ENCODE assay signal across 10 cellular contexts in the genomic region with DNA sequence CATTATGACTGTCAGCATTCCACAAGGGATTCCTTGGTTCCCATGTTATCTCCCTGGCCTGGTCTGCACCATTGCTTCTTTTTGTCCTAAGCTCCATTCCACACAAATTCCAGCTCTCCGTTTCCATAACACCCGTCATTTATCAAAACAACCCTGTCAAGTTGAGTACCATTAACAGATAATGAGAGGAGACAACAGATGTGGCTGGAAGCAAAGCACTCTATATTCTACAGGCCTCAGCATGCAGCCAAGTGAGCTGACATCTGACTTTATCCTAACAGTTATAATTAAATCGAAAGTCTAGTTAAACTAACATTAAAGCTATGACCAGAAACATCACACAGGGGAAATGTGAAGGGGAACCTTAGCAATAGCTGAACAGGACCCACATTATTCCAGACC.
DNase-seq lines count a peak whose midpoint lies in the region; ATAC-seq and TF ChIP-seq lines count a peak whose summit lies in the region.
"Had no signal": no experiment of that assay in that cellular context is flagged by ENCODE, and none has a peak within 500 bp of the region (broad histone marks: within the 10 kb centered on the region; RNA-seq: fewer than 3 reads in every experiment).

No MANE protein-coding gene starts in this region.

- H3K27ac ChIP-seq in left ventricle myocardium inferior (replicated peaks) (peak overlapping the region; percentile 59), upper lobe of right lung (peak overlapping the region; percentile 1)
- H3K27ac ChIP-seq: Peyer's patch had no signal

- H3K4me3 ChIP-seq in left ventricle myocardium inferior: no peak overlapping the region
- no peak overlapping the region for H3K4me3 ChIP-seq in upper lobe of right lung
- H3K4me3 ChIP-seq: pancreas, Peyer's patch had no signal

- H3K27me3 ChIP-seq in left ventricle myocardium inferior (ENCODE audit: low read depth): no peaks in the 10 kb centered on the region
- no peaks in the 10 kb centered on the region for H3K27me3 ChIP-seq in upper lobe of right lung
- H3K27me3 ChIP-seq: pancreas, Peyer's patch had no signal

- H3K9me3 ChIP-seq in left ventricle myocardium inferior (replicated peaks): no peaks in the 10 kb centered on the region
- no peaks in the 10 kb centered on the region for H3K9me3 ChIP-seq in upper lobe of right lung
- H3K9me3 ChIP-seq: pancreas, Peyer's patch had no signal

- TF ChIP-seq CTCF in left ventricle myocardium inferior (IDR thresholded peaks at IDR 0.05; ENCODE audit: borderline replicate concordance) (no peak), upper lobe of right lung (IDR thresholded peaks at IDR 0.05) (no peak)

- intact Hi-C loops in left ventricle myocardium inferior (cut with micrococcal nuclease): no loop called here
- intact Hi-C loops in cardiac septum (cut with DNase I): loop anchor here (5.0 to 10.0 kb wide), 2 partner anchors 108 to 140 kb away; partner anchors contain the start of gene RERE
- intact Hi-C loops in left ventricle myocardium superior (cut with micrococcal nuclease): no loop called here
- intact Hi-C loops in upper lobe of right lung (cut with DNase I): no loop called here

- H3K4me1 ChIP-seq in left ventricle myocardium inferior (peaks cover 54% of the 10 kb centered on the region), upper lobe of right lung (peaks cover 30% of the 10 kb centered on the region)

- DNase-seq in left ventricle myocardium inferior: no peak
- no peak for DNase-seq in cardiac septum (ENCODE audit: low spot score)
- peak; percentile 96 for DNase-seq in NCI-H82 (lab: John Stamatoyannopoulos, UW)
- DNase-seq in left ventricle myocardium superior: no peak
- DNase-seq in upper lobe of right lung: no peak
- DNase-seq: pancreas, Peyer's patch had no signal

- ATAC-seq in left ventricle myocardium superior (peak; percentile 3), upper lobe of right lung (no peak), HG03025 (IDR thresholded peaks at IDR 0.05; ENCODE audit: low FRiP score, unreplicated experiment) (no peak), HG03159 (IDR thresholded peaks at IDR 0.05; ENCODE audit: unreplicated experiment) (no peak), GM21528 (IDR thresholded peaks at IDR 0.05; ENCODE audit: low FRiP score, unreplicated experiment) (no peak)

- no peaks in the 10 kb centered on the region for H3K36me3 ChIP-seq in left ventricle myocardium inferior
- H3K36me3 ChIP-seq in upper lobe of right lung: no peaks in the 10 kb centered on the region
- H3K36me3 ChIP-seq: pancreas, Peyer's patch had no signal
